In the genomic region with DNA sequence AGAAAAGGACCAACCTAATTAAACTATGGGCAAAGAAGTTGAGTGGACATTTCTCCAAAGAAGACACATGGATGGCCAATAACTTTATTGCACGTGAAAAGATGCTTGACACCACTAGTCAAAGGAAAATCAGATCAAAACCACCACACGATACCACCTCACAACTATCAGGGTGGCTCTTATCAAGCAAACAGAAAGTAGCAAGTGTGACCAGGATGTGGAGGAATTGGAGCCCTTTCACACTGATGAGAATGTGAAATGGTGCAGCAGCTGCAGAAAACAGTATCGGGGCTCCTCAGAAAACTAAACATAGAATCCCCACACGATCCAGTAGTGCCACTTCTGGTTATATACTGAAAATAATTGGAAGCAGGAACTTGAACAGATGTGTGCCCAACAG, we compare ENCODE assay signal across 35 cellular contexts.
"Had no signal": no experiment of that assay in that cellular context is flagged by ENCODE, and none has a peak within 500 bp of the region (broad histone marks: within the 10 kb centered on the region; RNA-seq: fewer than 3 reads in every experiment).

No MANE protein-coding gene starts in this region.

- H3K4me1 ChIP-seq: adrenal gland, breast epithelium had no signal

- H3K9me3 Mint-ChIP-seq: activated CD4-positive, alpha-beta memory T cell treated with anti-CD3 and anti-CD28 coated beads for 36 hours; activated naive CD4-positive, alpha-beta T cell treated with anti-CD3 and anti-CD28 coated beads for 36 hours; activated T-cell treated with anti-CD3 and anti-CD28 coated beads, Interleukin-2, amount 50 U/mL, for 4 hours; activated T-helper 1 cell treated with anti-CD3 and anti-CD28 coated beads, Interleukin-12 subunit alpha, Interleukin-12 subunit beta, Interleukin-2, Interleukin-4 antibody, amounts not matched to agents 30 ng/mL and 10 ng/mL and 1 ng/mL, durations not matched to agents 14 hours and 24 hours and 36 hours had no signal

- H3K36me3 Mint-ChIP-seq: activated CD4-positive, alpha-beta memory T cell treated with anti-CD3 and anti-CD28 coated beads for 36 hours; activated naive CD8-positive, alpha-beta T cell treated with anti-CD3 and anti-CD28 coated beads for 36 hours had no signal

- H3K4me3 Mint-ChIP-seq: activated B cell treated with CpG ODN at 0.5 μM for 24 hours; activated CD4-positive, alpha-beta memory T cell treated with anti-CD3 and anti-CD28 coated beads for 36 hours; activated CD8-positive, alpha-beta T cell treated with anti-CD3 and anti-CD28 coated beads for 36 hours; activated naive CD4-positive, alpha-beta T cell treated with anti-CD3 and anti-CD28 coated beads for 36 hours; activated naive CD8-positive, alpha-beta T cell treated with anti-CD3 and anti-CD28 coated beads for 36 hours; activated T-cell treated with anti-CD3 and anti-CD28 coated beads, Interleukin-2, amount 50 U/mL, for 4 hours; activated T-cell treated with anti-CD3 and anti-CD28 coated beads, Interleukin-2, amount 50 U/mL, for 72 hours; activated T-helper 1 cell treated with anti-CD3 and anti-CD28 coated beads, Interleukin-12 subunit alpha, Interleukin-12 subunit beta, Interleukin-2, Interleukin-4 antibody, amounts not matched to agents 30 ng/mL and 10 ng/mL and 1 ng/mL, durations not matched to agents 14 hours and 24 hours and 36 hours; activated T-helper 17 cell treated with anti-CD3 and anti-CD28 coated beads, Interleukin-2, amount 50 U/mL, for 72 hours; T-helper 1 cell treated with Interleukin-12 subunit alpha and Interleukin-12 subunit beta and Interleukin-4 antibody, amounts not matched to agents 30 μg/mL and 1 μg/mL, for 36 hours; T-helper 2 cell treated with Interferon-gamma antibody and Interleukin-4, amounts not matched to agents 5 μg/mL and 100 μg/mL, for 36 hours had no signal

- H3K4me1 Mint-ChIP-seq: activated B cell treated with CpG ODN at 0.5 μM for 24 hours; activated naive CD8-positive, alpha-beta T cell treated with anti-CD3 and anti-CD28 coated beads for 36 hours; activated T-helper 17 cell treated with anti-CD3 and anti-CD28 coated beads, Interleukin-2, amount 50 U/mL, for 72 hours had no signal

- H3K27ac ChIP-seq: adrenal gland, body of pancreas, brain microvascular endothelial cell, breast epithelium, VCaP had no signal

- H3K36me3 ChIP-seq: adrenal gland, brain microvascular endothelial cell, breast epithelium had no signal

- H3K27me3 ChIP-seq: adrenal gland, body of pancreas, brain microvascular endothelial cell, breast epithelium had no signal

- H3K4me3 ChIP-seq: adrenal gland, body of pancreas, breast epithelium had no signal

- H3K27ac Mint-ChIP-seq: activated B cell treated with CpG ODN at 0.5 μM for 24 hours; activated CD4-positive, alpha-beta memory T cell treated with anti-CD3 and anti-CD28 coated beads for 36 hours; activated CD8-positive, alpha-beta T cell treated with anti-CD3 and anti-CD28 coated beads for 36 hours; activated naive CD4-positive, alpha-beta T cell treated with anti-CD3 and anti-CD28 coated beads for 36 hours; activated naive CD4-positive, alpha-beta T cell treated with anti-CD3 and anti-CD28 coated beads, Interleukin-2, amount 50 U/mL, for 72 hours; activated naive CD8-positive, alpha-beta T cell treated with anti-CD3 and anti-CD28 coated beads for 36 hours; activated T-cell treated with anti-CD3 and anti-CD28 coated beads, Interleukin-2, amount 50 U/mL, for 72 hours; activated T-helper 1 cell treated with anti-CD3 and anti-CD28 coated beads, Interleukin-12 subunit alpha, Interleukin-12 subunit beta, Interleukin-2, Interleukin-4 antibody, amounts not matched to agents 30 ng/mL and 10 ng/mL and 1 ng/mL, durations not matched to agents 14 hours and 24 hours and 36 hours; activated T-helper 17 cell treated with anti-CD3 and anti-CD28 coated beads, Interleukin-2, amount 50 U/mL, for 72 hours; T-helper 1 cell treated with Interleukin-12 subunit alpha and Interleukin-12 subunit beta and Interleukin-4 antibody, amounts not matched to agents 30 μg/mL and 1 μg/mL, for 36 hours; T-helper 2 cell treated with Interferon-gamma antibody and Interleukin-4, amounts not matched to agents 5 μg/mL and 100 μg/mL, for 36 hours had no signal

- DNase-seq: activated B cell treated with CpG ODN at 0.5 μM for 24 hours; activated CD4-positive, alpha-beta memory T cell treated with anti-CD3 and anti-CD28 coated beads for 36 hours; activated CD4-positive, alpha-beta T cell treated with anti-CD3 and anti-CD28 coated beads for 4 hours; activated CD4-positive, alpha-beta T cell treated with anti-CD3 and anti-CD28 coated beads, Interleukin-2, amount 50 U/mL, for 1 hour; activated CD4-positive, alpha-beta T cell treated with anti-CD3 and anti-CD28 coated beads, Interleukin-2, amount 50 U/mL, for 4 hours; activated CD4-positive, CD25-positive, alpha-beta regulatory T cell treated with anti-CD3 and anti-CD28 coated beads, Interleukin-2, amount 50 U/mL, for 72 hours; activated CD8-positive, alpha-beta memory T cell treated with anti-CD3 and anti-CD28 coated beads, Interleukin-2, amount 50 U/mL, for 4 hours; activated CD8-positive, alpha-beta T cell treated with anti-CD3 and anti-CD28 coated beads for 36 hours; activated effector memory CD4-positive, alpha-beta T cell treated with anti-CD3 and anti-CD28 coated beads, Interleukin-2, amount 50 U/mL, for 16 hours; activated gamma-delta T cell treated with Interleukin-2 at 50 U/mL for 16 hours; activated naive CD4-positive, alpha-beta T cell; activated naive CD4-positive, alpha-beta T cell treated with anti-CD3 and anti-CD28 coated beads for 36 hours; activated naive CD4-positive, alpha-beta T cell treated with anti-CD3 and anti-CD28 coated beads, Interleukin-2, amount 50 U/mL, for 16 hours; activated naive CD8-positive, alpha-beta T cell treated with anti-CD3 and anti-CD28 coated beads for 36 hours; activated T-cell treated with anti-CD3 and anti-CD28 coated beads for 4 hours; activated T-cell treated with anti-CD3 and anti-CD28 coated beads, Interleukin-2, amount 50 U/mL, for 1 hour; activated T-cell treated with anti-CD3 and anti-CD28 coated beads, Interleukin-2, amount 50 U/mL, for 4 hours; activated T-cell treated with anti-CD3 and anti-CD28 coated beads, Interleukin-2, amount 50 U/mL, for 72 hours; adrenal gland; amniotic stem cell; aorta; body of pancreas; brain microvascular endothelial cell; central memory CD4-positive, alpha-beta T cell; SW 1271; T-helper 1 cell; T-helper 2 cell; T-helper 9 cell had no signal

- H3K9me3 ChIP-seq: adrenal gland, body of pancreas, breast epithelium had no signal
